Comparison of ENCODE assay signal across 9 cellular contexts in the genomic region with DNA sequence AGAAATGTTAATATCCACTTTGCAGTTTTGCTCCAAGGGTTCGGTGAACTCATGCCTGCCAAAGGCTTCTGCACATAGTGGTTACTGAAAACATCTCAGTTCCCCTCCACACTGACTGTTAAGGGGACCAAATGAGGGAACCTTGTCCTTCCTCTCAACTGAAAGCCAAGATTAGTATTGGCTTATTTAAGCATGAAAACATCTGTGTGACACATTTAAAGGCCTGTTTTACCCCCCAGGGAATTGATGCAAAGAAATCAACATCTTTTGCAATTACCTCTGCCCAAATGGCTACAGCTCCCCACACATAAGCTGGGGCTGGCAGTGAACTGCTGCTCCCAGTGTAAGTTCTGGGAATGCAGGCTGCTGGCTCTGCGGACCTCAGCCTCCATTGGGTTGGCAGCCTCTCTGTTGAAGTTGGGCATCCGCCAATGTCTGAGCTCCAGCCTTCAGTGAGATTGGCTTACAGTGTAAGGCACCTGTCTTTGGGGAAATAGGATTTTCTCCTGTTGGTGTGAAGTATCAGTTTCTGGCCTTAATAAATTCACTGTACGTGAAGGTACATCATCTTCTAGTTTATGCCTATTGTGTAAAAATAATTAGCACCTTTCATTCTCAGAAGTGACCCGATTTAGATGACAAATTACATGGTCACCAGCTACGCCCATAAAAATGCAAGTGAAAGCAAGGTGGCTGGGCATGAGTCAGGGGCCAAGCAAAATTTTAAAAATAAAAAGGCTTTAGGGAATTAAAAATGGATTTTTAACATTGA.
DNase-seq lines count a peak whose midpoint lies in the region; ATAC-seq and TF ChIP-seq lines count a peak whose summit lies in the region.
"Had no signal": no experiment of that assay in that cellular context is flagged by ENCODE, and none has a peak within 500 bp of the region (broad histone marks: within the 10 kb centered on the region; RNA-seq: fewer than 3 reads in every experiment).

No MANE protein-coding gene starts in this region.

- intact Hi-C loops in Right ventricle myocardium inferior (cut with DNase I), result no loop called here
- intact Hi-C loops in cardiac septum (cut with DNase I), result no loop called here
- intact Hi-C loops in dorsolateral prefrontal cortex (cut with DNase I), result no loop called here

- no peak for TF ChIP-seq CTCF in dorsolateral prefrontal cortex (IDR thresholded peaks at IDR 0.05 in 54 of 56, conservative IDR thresholded peaks at IDR 0.05 in 2 of 56; ENCODE audit: low read depth in 1 of 56, partially characterized antibody in 56 of 56)
- TF ChIP-seq CTCF in thoracic aorta (IDR thresholded peaks at IDR 0.05), result peak; percentile 35

- no peak overlapping the region for H3K4me3 ChIP-seq in dorsolateral prefrontal cortex
- H3K4me3 ChIP-seq in thoracic aorta, result peak overlapping the region; percentile 35
- H3K4me3 ChIP-seq: SK-N-MC had no signal

- H3K9me3 ChIP-seq in thoracic aorta, result no peaks in the 10 kb centered on the region

- POLR2A ChIA-PET in HEK293T (lab: Yijun Ruan, JAX), result no interaction called here

- H3K36me3 ChIP-seq in thoracic aorta, result no peaks in the 10 kb centered on the region

- DNase-seq in Right ventricle myocardium inferior (ENCODE audit: missing footprints) (peak; percentile 77), cardiac septum (ENCODE audit: low spot score) (no peak), dorsolateral prefrontal cortex (peak in 8 of 10 donors; percentile 22 to 84 (median 51)), thoracic aorta (ENCODE audit: low spot score) (peak; percentile 43), NCI-H524 treated with DMSO at 0.1 percent for 48 hours (lab: John Stamatoyannopoulos, UW) (no peak), HEK293T (ENCODE audit: extremely low spot score) (no peak)
- DNase-seq in central memory CD4-positive, alpha-beta T cell, result no peak

- CTCF ChIA-PET in HEK293T (lab: Yijun Ruan, JAX), result no interaction called here

- ATAC-seq in Right ventricle myocardium inferior (peak; percentile 86), HG03520 (IDR thresholded peaks at IDR 0.05; ENCODE audit: unreplicated experiment) (peak; percentile 50), thoracic aorta (ENCODE audit: insufficient number of reproducible peaks, low FRiP score, low read depth) (peak; percentile 63)

- H3K27ac ChIP-seq in dorsolateral prefrontal cortex (peak overlapping the region in 1 of 59 donors; percentile 19), thoracic aorta (peak overlapping the region; percentile 8 to 21)
- H3K27ac ChIP-seq: SK-N-MC had no signal

- H3K27me3 ChIP-seq in dorsolateral prefrontal cortex, result no peaks in the 10 kb centered on the region
- H3K27me3 ChIP-seq in thoracic aorta (replicated peaks; ENCODE audit: insufficient read depth), result no peaks in the 10 kb centered on the region

- peaks cover 5 to 20% of the 10 kb centered on the region in 2 donors for H3K4me1 ChIP-seq in thoracic aorta (ENCODE audit: control insufficient read depth in 1 of 2, low read depth in 2 of 2)

TF ChIP-seq in HEK293T, 16 proteins besides CTCF, POLR2A, EP300 and RAD21:
- TF ChIP-seq FOXK2 (IDR thresholded peaks at IDR 0.05), result no peak
- TF ChIP-seq NFRKB (IDR thresholded peaks at IDR 0.05), result no peak
- TF ChIP-seq, protein P1, sequence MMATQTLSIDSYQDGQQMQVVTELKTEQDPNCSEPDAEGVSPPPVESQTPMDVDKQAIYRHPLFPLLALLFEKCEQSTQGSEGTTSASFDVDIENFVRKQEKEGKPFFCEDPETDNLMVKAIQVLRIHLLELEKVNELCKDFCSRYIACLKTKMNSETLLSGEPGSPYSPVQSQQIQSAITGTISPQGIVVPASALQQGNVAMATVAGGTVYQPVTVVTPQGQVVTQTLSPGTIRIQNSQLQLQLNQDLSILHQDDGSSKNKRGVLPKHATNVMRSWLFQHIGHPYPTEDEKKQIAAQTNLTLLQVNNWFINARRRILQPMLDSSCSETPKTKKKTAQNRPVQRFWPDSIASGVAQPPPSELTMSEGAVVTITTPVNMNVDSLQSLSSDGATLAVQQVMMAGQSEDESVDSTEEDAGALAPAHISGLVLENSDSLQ (IDR thresholded peaks at IDR 0.05), result no peak
- no peak for TF ChIP-seq ELF4 (IDR thresholded peaks at IDR 0.05)
- TF ChIP-seq FOXA1 (IDR thresholded peaks at IDR 0.05), result no peak
- TF ChIP-seq FOXM1 (IDR thresholded peaks at IDR 0.05; ENCODE audit: borderline replicate concordance), result no peak
- TF ChIP-seq CTBP1 (IDR thresholded peaks at IDR 0.05; ENCODE audit: borderline replicate concordance), result no peak
- TF ChIP-seq ARNT (IDR thresholded peaks at IDR 0.05), result no peak
- TF ChIP-seq BHLHE40 (IDR thresholded peaks at IDR 0.05; ENCODE audit: borderline replicate concordance), result no peak
- no peak for TF ChIP-seq SP1 (IDR thresholded peaks at IDR 0.05)

Comparison
In these comparisons a context has a peak if more than half of its experiments do, and no peak if none do; other contexts are left out.
1. DNase-seq: peak in Right ventricle myocardium inferior (single experiment), dorsolateral prefrontal cortex (8 of 10) and thoracic aorta (single experiment); none in cardiac septum (single experiment), NCI-H524 treated with DMSO at 0.1 percent for 48 hours (single experiment), central memory CD4-positive, alpha-beta T cell (single experiment) and HEK293T (single experiment).
2. Peak in every context shown above with its lines, with median percentiles within 50 percentile points of each other: ATAC-seq.